Comparison of ENCODE assay signal across 15 cellular contexts in the genomic region with DNA sequence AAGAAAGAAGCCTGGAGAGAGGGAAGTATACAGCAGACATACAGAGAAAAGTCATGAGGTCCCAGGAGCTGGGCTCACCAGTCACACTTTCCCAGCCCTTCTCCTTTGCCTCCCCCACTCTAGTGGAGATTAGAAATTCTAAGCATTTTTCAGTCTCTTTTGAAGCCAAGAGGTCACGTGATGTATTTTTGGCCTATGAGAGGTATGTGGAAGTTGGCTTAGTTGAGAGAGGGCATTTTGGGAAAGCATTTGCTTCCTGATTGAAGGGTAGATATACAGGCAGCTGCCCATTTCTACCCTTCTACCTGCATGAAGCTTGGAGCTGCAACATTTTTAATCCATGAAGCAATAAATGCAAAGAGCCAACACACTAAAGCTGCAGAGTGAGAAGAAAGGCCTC.
"Had no signal": no experiment of that assay in that cellular context is flagged by ENCODE, and none has a peak within 500 bp of the region (broad histone marks: within the 10 kb centered on the region; RNA-seq: fewer than 3 reads in every experiment).

No MANE protein-coding gene starts in this region.

- H3K9me3 ChIP-seq: neutrophil had no signal

- H3K27me3 ChIP-seq: neutrophil had no signal

- H3K27ac Mint-ChIP-seq: activated CD4-positive, alpha-beta T cell treated with anti-CD3 and anti-CD28 coated beads for 36 hours; activated naive CD8-positive, alpha-beta T cell treated with anti-CD3 and anti-CD28 coated beads, Interleukin-2, amount 50 U/mL, for 24 hours; brain; memory B cell; WTC11 had no signal

- DNase-seq: activated CD4-positive, alpha-beta T cell treated with anti-CD3 and anti-CD28 coated beads for 36 hours; activated CD4-positive, alpha-beta T cell treated with anti-CD3 and anti-CD28 coated beads, Interleukin-2, amount 50 U/mL, for 48 hours; activated naive CD4-positive, alpha-beta T cell; activated naive CD8-positive, alpha-beta T cell treated with anti-CD3 and anti-CD28 coated beads, Interleukin-2, amount 50 U/mL, for 24 hours; anterior cingulate cortex; central memory CD4-positive, alpha-beta T cell; cortex of kidney; naive thymus-derived CD8-positive, alpha-beta T cell; stimulated activated naive CD4-positive, alpha-beta T cell had no signal

- H3K4me3 Mint-ChIP-seq: activated CD4-positive, alpha-beta T cell treated with anti-CD3 and anti-CD28 coated beads for 36 hours; activated naive CD8-positive, alpha-beta T cell treated with anti-CD3 and anti-CD28 coated beads, Interleukin-2, amount 50 U/mL, for 24 hours; brain; memory B cell; naive thymus-derived CD8-positive, alpha-beta T cell; WTC11 had no signal

- H2AFZ ChIP-seq: parathyroid adenoma had no signal

- H3K9me3 Mint-ChIP-seq: activated naive CD8-positive, alpha-beta T cell treated with anti-CD3 and anti-CD28 coated beads, Interleukin-2, amount 50 U/mL, for 24 hours; brain; memory B cell; naive thymus-derived CD8-positive, alpha-beta T cell; WTC11 had no signal

- FAIRE-seq: TTC549 had no signal

- H3K27me3 Mint-ChIP-seq: activated CD4-positive, alpha-beta T cell treated with anti-CD3 and anti-CD28 coated beads for 36 hours; activated naive CD8-positive, alpha-beta T cell treated with anti-CD3 and anti-CD28 coated beads, Interleukin-2, amount 50 U/mL, for 24 hours; memory B cell had no signal

- H3K79me2 ChIP-seq: parathyroid adenoma had no signal

- H3K36me3 ChIP-seq: neutrophil had no signal

- H3K36me3 Mint-ChIP-seq: brain, memory B cell, WTC11 had no signal

- H3K4me1 ChIP-seq: parathyroid adenoma had no signal

- H3K9ac ChIP-seq: parathyroid adenoma had no signal

- H3K4me1 Mint-ChIP-seq: activated CD4-positive, alpha-beta T cell treated with anti-CD3 and anti-CD28 coated beads for 36 hours; brain; WTC11 had no signal

- H3K27ac ChIP-seq: neutrophil, parathyroid adenoma had no signal

- ATAC-seq: activated CD4-positive, alpha-beta T cell treated with anti-CD3 and anti-CD28 coated beads for 36 hours; activated naive CD8-positive, alpha-beta T cell treated with anti-CD3 and anti-CD28 coated beads, Interleukin-2, amount 50 U/mL, for 24 hours; naive thymus-derived CD8-positive, alpha-beta T cell; WTC11 had no signal
